31 cellular contexts compared by ENCODE assay signal in the genomic region with DNA sequence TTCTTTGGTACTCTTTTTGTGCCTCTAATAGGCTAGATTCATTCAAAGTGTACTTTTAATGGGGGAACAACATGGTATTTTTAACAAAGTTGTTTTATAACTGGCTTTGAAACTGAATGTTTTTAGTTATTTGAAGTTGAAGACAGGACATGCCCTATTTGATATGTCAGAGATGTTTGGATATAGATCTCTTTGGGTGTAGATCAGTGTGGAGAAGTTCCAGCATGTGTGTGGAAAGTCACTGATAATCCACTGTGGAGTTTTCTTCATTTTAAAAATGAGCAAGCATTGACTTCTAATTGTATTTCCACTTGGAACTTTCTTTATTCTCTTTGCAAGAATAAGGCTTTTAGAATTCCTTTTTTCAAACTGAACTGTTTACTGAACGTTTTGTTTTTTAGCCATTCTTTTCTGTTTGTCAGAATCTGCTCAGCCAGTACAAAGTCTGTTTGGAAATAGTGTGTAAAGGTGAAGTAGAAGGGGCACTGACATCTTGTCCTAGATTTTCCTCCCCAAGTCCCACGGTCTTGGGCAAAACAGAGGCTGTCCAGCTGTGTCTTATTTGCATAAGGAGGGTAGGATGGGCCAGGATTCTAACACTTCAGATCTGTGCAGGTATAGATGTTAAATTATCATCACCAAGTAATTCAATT.
"Had no signal": no experiment of that assay in that cellular context is flagged by ENCODE, and none has a peak within 500 bp of the region (broad histone marks: within the 10 kb centered on the region; RNA-seq: fewer than 3 reads in every experiment).

No MANE protein-coding gene starts in this region.

- DNase-seq: activated CD4-positive, alpha-beta T cell treated with anti-CD3 and anti-CD28 coated beads for 36 hours; activated CD4-positive, alpha-beta T cell treated with anti-CD3 and anti-CD28 coated beads, Interleukin-2, amount 10 ng/mL, durations not matched to agents 7 days and 5 days; activated CD4-positive, alpha-beta T cell treated with anti-CD3 and anti-CD28 coated beads, Interleukin-2, amount 50 U/mL, for 48 hours; activated CD8-positive, alpha-beta memory T cell treated with anti-CD3 and anti-CD28 coated beads, Interleukin-2, amount 50 U/mL, for 4 hours; activated naive CD4-positive, alpha-beta T cell treated with anti-CD3 and anti-CD28 coated beads, Interleukin-2, amount 10 ng/mL, durations not matched to agents 7 days and 5 days; activated naive CD8-positive, alpha-beta T cell treated with anti-CD3 and anti-CD28 coated beads, Interleukin-2, amount 50 U/mL, for 24 hours; activated T-cell treated with anti-CD3 and anti-CD28 coated beads for 4 hours; activated T-cell treated with anti-CD3 and anti-CD28 coated beads, Interleukin-2, amount 50 U/mL, for 4 hours; amniotic stem cell; aorta; brain microvascular endothelial cell; central memory CD4-positive, alpha-beta T cell; Karpas-422; NCI-H1048; NCI-H1105 treated with DMSO at 0.1 percent for 48 hours; NCI-H1436; NCI-H1694 treated with DMSO at 0.1 percent for 48 hours; NCI-H2029; NCI-H345; NCI-H524 treated with DMSO at 0.1 percent for 48 hours; PC-3; Peyer's patch; RPMI8226; SHP77 treated with DMSO at 0.1 percent for 48 hours had no signal

- H3K27ac Mint-ChIP-seq: activated CD4-positive, alpha-beta T cell treated with anti-CD3 and anti-CD28 coated beads for 36 hours; activated CD4-positive, alpha-beta T cell treated with anti-CD3 and anti-CD28 coated beads, Interleukin-2, amount 10 ng/mL, durations not matched to agents 7 days and 5 days; activated naive CD4-positive, alpha-beta T cell treated with anti-CD3 and anti-CD28 coated beads, Interleukin-2, amount 10 ng/mL, durations not matched to agents 7 days and 5 days; activated naive CD8-positive, alpha-beta T cell; activated naive CD8-positive, alpha-beta T cell treated with anti-CD3 and anti-CD28 coated beads, Interleukin-2, amount 50 U/mL, for 24 hours; activated T-helper 1 cell treated with anti-CD3 and anti-CD28 coated beads, Interleukin-12 subunit alpha, Interleukin-12 subunit beta, Interleukin-2, Interleukin-4 antibody, amounts not matched to agents 30 ng/mL and 10 ng/mL and 1 ng/mL, durations not matched to agents 14 hours and 24 hours and 36 hours; T-helper 1 cell treated with Interleukin-12 subunit alpha and Interleukin-12 subunit beta and Interleukin-4 antibody, amounts not matched to agents 30 μg/mL and 1 μg/mL, for 36 hours; T-helper 2 cell treated with Interferon-gamma antibody and Interleukin-4, amounts not matched to agents 5 μg/mL and 100 μg/mL, for 36 hours had no signal

- H3K4me3 Mint-ChIP-seq: activated CD4-positive, alpha-beta T cell treated with anti-CD3 and anti-CD28 coated beads for 36 hours; activated CD4-positive, alpha-beta T cell treated with anti-CD3 and anti-CD28 coated beads, Interleukin-2, amount 10 ng/mL, durations not matched to agents 7 days and 5 days; activated naive CD4-positive, alpha-beta T cell treated with anti-CD3 and anti-CD28 coated beads, Interleukin-2, amount 10 ng/mL, durations not matched to agents 7 days and 5 days; activated naive CD8-positive, alpha-beta T cell; activated naive CD8-positive, alpha-beta T cell treated with anti-CD3 and anti-CD28 coated beads, Interleukin-2, amount 50 U/mL, for 24 hours; activated T-cell treated with anti-CD3 and anti-CD28 coated beads, Interleukin-2, amount 50 U/mL, for 4 hours; activated T-helper 1 cell treated with anti-CD3 and anti-CD28 coated beads, Interleukin-12 subunit alpha, Interleukin-12 subunit beta, Interleukin-2, Interleukin-4 antibody, amounts not matched to agents 30 ng/mL and 10 ng/mL and 1 ng/mL, durations not matched to agents 14 hours and 24 hours and 36 hours; T-helper 1 cell treated with Interleukin-12 subunit alpha and Interleukin-12 subunit beta and Interleukin-4 antibody, amounts not matched to agents 30 μg/mL and 1 μg/mL, for 36 hours; T-helper 2 cell treated with Interferon-gamma antibody and Interleukin-4, amounts not matched to agents 5 μg/mL and 100 μg/mL, for 36 hours had no signal

- H3K4me1 Mint-ChIP-seq: activated CD4-positive, alpha-beta T cell treated with anti-CD3 and anti-CD28 coated beads for 36 hours; activated CD4-positive, alpha-beta T cell treated with anti-CD3 and anti-CD28 coated beads, Interleukin-2, amount 10 ng/mL, durations not matched to agents 7 days and 5 days; activated naive CD4-positive, alpha-beta T cell treated with anti-CD3 and anti-CD28 coated beads, Interleukin-2, amount 10 ng/mL, durations not matched to agents 7 days and 5 days; activated naive CD8-positive, alpha-beta T cell treated with anti-CD3 and anti-CD28 coated beads, Interleukin-2, amount 50 U/mL, for 24 hours had no signal

- H3K27me3 Mint-ChIP-seq: activated CD4-positive, alpha-beta T cell treated with anti-CD3 and anti-CD28 coated beads for 36 hours; activated CD4-positive, alpha-beta T cell treated with anti-CD3 and anti-CD28 coated beads, Interleukin-2, amount 10 ng/mL, durations not matched to agents 7 days and 5 days; activated naive CD4-positive, alpha-beta T cell treated with anti-CD3 and anti-CD28 coated beads, Interleukin-2, amount 10 ng/mL, durations not matched to agents 7 days and 5 days; activated naive CD8-positive, alpha-beta T cell; activated naive CD8-positive, alpha-beta T cell treated with anti-CD3 and anti-CD28 coated beads, Interleukin-2, amount 50 U/mL, for 24 hours had no signal

- FAIRE-seq: TTC549 had no signal

- H3K9ac ChIP-seq: SK-N-SH had no signal

- H3K4me3 ChIP-seq: Peyer's patch, SJSA1 had no signal

- H3K9me3 ChIP-seq: Peyer's patch, SJSA1, SK-N-SH had no signal

- H3K4me1 ChIP-seq: Peyer's patch, SJSA1 had no signal

- H3K9me3 Mint-ChIP-seq: activated CD4-positive, alpha-beta T cell treated with anti-CD3 and anti-CD28 coated beads, Interleukin-2, amount 10 ng/mL, durations not matched to agents 7 days and 5 days; activated naive CD4-positive, alpha-beta T cell treated with anti-CD3 and anti-CD28 coated beads, Interleukin-2, amount 10 ng/mL, durations not matched to agents 7 days and 5 days; activated naive CD8-positive, alpha-beta T cell treated with anti-CD3 and anti-CD28 coated beads, Interleukin-2, amount 50 U/mL, for 24 hours; activated T-cell treated with anti-CD3 and anti-CD28 coated beads, Interleukin-2, amount 50 U/mL, for 4 hours; activated T-helper 1 cell treated with anti-CD3 and anti-CD28 coated beads, Interleukin-12 subunit alpha, Interleukin-12 subunit beta, Interleukin-2, Interleukin-4 antibody, amounts not matched to agents 30 ng/mL and 10 ng/mL and 1 ng/mL, durations not matched to agents 14 hours and 24 hours and 36 hours; T-helper 1 cell treated with Interleukin-12 subunit alpha and Interleukin-12 subunit beta and Interleukin-4 antibody, amounts not matched to agents 30 μg/mL and 1 μg/mL, for 36 hours; T-helper 2 cell treated with Interferon-gamma antibody and Interleukin-4, amounts not matched to agents 5 μg/mL and 100 μg/mL, for 36 hours had no signal

- H3K27me3 ChIP-seq: brain microvascular endothelial cell, Peyer's patch, SJSA1 had no signal
